ENCODE assay signal across 7 cellular contexts in the genomic region with DNA sequence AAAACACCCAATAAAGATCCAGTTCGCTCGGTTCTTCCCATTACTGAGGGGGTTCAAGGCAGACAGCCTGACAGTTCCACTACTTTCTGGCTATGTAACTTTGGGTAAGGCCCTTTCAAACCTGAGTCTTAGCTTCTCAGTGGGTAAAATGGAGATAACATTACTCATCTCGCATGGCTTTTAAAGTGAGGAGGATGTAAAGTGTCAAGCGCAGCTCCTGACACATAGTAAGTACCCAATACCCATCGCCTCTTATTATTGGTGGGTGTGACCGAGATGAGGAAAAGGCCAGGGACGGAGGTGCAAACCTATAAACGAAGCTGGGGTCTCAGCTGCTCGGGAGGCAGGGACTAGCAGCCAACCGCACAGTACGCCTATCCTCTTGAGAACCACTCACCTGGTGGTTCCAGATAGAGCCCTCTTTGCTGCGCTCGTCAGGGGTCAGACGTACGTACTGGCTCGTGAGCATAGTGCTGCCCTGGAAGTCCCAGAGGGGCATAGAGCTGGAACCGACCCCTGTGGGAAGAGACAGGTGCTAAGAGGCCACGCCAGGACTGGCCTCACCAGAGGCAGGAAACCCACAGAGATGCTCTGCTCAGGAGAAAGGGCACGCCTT. TPM values are rescaled to one million over a fixed set of nuclear protein-coding genes. Genes with fewer than 3 reads are reported as not detected.
DNase-seq lines count a peak whose midpoint lies in the region; ATAC-seq and TF ChIP-seq lines count a peak whose summit lies in the region.

No MANE protein-coding gene starts in this region.

- H3K4me3 Mint-ChIP-seq in H9 = peak overlapping the region; percentile 98 to 99

- peak overlapping the region; percentile 97 for H3K9ac ChIP-seq in H9 (ENCODE audit: extremely low read depth, insufficient read length, low read length)
- H3K9ac ChIP-seq in SK-N-MC (ENCODE audit: insufficient read length) = peak overlapping the region; percentile 93

- H3K27ac Mint-ChIP-seq in H9 = peak overlapping the region; percentile 100; a peak in 6 of 7 replicates

- no peaks in the 10 kb centered on the region for H3K27me3 ChIP-seq in H9 (ENCODE audit: insufficient read depth, low read length)

- H3K27ac ChIP-seq in H9 (ENCODE audit: insufficient read length, low read depth, low read length) (no peak overlapping the region), SK-N-MC (peak overlapping the region; percentile 94)

- peaks cover 4% of the 10 kb centered on the region for H3K79me1 ChIP-seq in H9 (ENCODE audit: insufficient read depth, low read depth, low read length, poor library complexity, severe bottlenecking)

- no peak overlapping the region for H3K23ac ChIP-seq in H9 (ENCODE audit: insufficient read length, low read depth, low read length)

- peaks cover 3% of the 10 kb centered on the region; the same call in 1 of the 2 replicates for H3K4me1 ChIP-seq in H9 (ENCODE audit: insufficient read depth, low read length)

- H3K4me3 ChIP-seq in SK-N-MC = peak overlapping the region; percentile 88
- H3K4me3 ChIP-seq in foreskin fibroblast (ENCODE audit: low read depth in 1 of 2, low read length in 2 of 2) = peak overlapping the region; percentile 86 to 100
- peak overlapping the region; percentile 100 for H3K4me3 ChIP-seq in skeletal muscle cell (ENCODE audit: low read depth, low read length)

- intact Hi-C loops in left colon (cut with DNase I, micrococcal nuclease) = no loop called here

- H3K23me2 ChIP-seq in H9 (ENCODE audit: insufficient read length, low read depth, low read length, poor library complexity, severe bottlenecking) = peaks cover 7% of the 10 kb centered on the region

- peak overlapping the region; percentile 89 for H3K4me2 ChIP-seq in H9 (ENCODE audit: insufficient read depth, insufficient read length, low read length)

- H3K14ac ChIP-seq in H9 (ENCODE audit: insufficient read depth, low read length) = peak overlapping the region; percentile 10; the same call in 1 of the 2 replicates

- H3K9me3 ChIP-seq in H9 (ENCODE audit: control insufficient read depth, low read depth, low read length) = no peaks in the 10 kb centered on the region
- H3K9me3 ChIP-seq in SK-N-MC (ENCODE audit: low read depth, low read length) = no peaks in the 10 kb centered on the region

- no peak overlapping the region for H3K18ac ChIP-seq in H9 (ENCODE audit: insufficient read length, low read depth, low read length)

- H2BK12ac ChIP-seq in H9 (ENCODE audit: insufficient read length, low read depth, low read length) = no peak overlapping the region

- no peak overlapping the region for H2BK5ac ChIP-seq in H9 (ENCODE audit: insufficient read length, low read length)

- DNase-seq in H9 (no peak), SK-N-MC (ENCODE audit: low read depth, low spot score) (no peak), foreskin fibroblast (no peak), skeletal muscle cell (ENCODE audit: low read depth) (no peak), NCI-H2171 (lab: John Stamatoyannopoulos, UW) (no peak), left colon (no peak), NOMO-1 treated with DMSO at 0.1 percent for 48 hours (lab: John Stamatoyannopoulos, UW; ENCODE audit: unreplicated experiment) (no peak)

- peaks cover 8% of the 10 kb centered on the region; the same call in 1 of the 2 replicates for H3K36me3 ChIP-seq in SK-N-MC (ENCODE audit: insufficient read depth, low read length)

- H3K79me2 ChIP-seq in H9 (ENCODE audit: insufficient read depth, low read length) = peaks cover 17% of the 10 kb centered on the region

- H3K4ac ChIP-seq in H9 (ENCODE audit: low read depth, low read length) = no peak overlapping the region

- H2BK120ac ChIP-seq in H9 (ENCODE audit: low read depth, low read length, poor library complexity, severe bottlenecking) = no peak overlapping the region

- no peaks in the 10 kb centered on the region for H4K20me1 ChIP-seq in H9 (ENCODE audit: control insufficient read depth, insufficient read depth, insufficient read length)

- H4K91ac ChIP-seq in H9 (ENCODE audit: insufficient read length, low read depth, low read length) = no peak overlapping the region

- peak overlapping the region; percentile 29 for H4K8ac ChIP-seq in H9 (replicated peaks; ENCODE audit: insufficient read length, low read depth, low read length)

- H3T11ph ChIP-seq in H9 (ENCODE audit: low read length) = no peak overlapping the region

- H3K56ac ChIP-seq in H9 (ENCODE audit: insufficient read length, low read depth, low read length) = no peak overlapping the region

- no peak overlapping the region for H2BK20ac ChIP-seq in H9 (ENCODE audit: low read depth, low read length, poor library complexity, severe bottlenecking)

- ATAC-seq in left colon = no peak

- H2AFZ ChIP-seq in H9 (ENCODE audit: low read length) = no peak overlapping the region

- H3K36me3 Mint-ChIP-seq in H9 (ENCODE audit: insufficient read depth in 1 of 3, low read depth in 3 of 3) = peaks cover 2 to 25% (median 22%) of the 10 kb centered on the region in 3 experiments; a peak in 6 of 7 replicates

- no peak overlapping the region for H4K5ac ChIP-seq in H9 (ENCODE audit: insufficient read length, low read depth, low read length)

- H3K27me3 Mint-ChIP-seq in H9 (ENCODE audit: low read depth) = peaks cover 24% of the 10 kb centered on the region

- no peak overlapping the region for H2BK15ac ChIP-seq in H9 (ENCODE audit: low read depth, low read length)

- peaks cover 20 to 25% of the 10 kb centered on the region in 2 experiments for H3K4me1 Mint-ChIP-seq in H9

- no CpG with 5 or more reads among the region's 19 CpGs for whole genome bisulfite sequencing in H9 (ENCODE audit: extremely low coverage, insufficient read length, low lambda C conversion rate)

- no peak for TF ChIP-seq CTCF in H9 (conservative IDR thresholded peaks at IDR 0.05)
- no peak for TF ChIP-seq CTCF in foreskin fibroblast (IDR thresholded peaks at IDR 0.05; ENCODE audit: low read depth, low read length)

- H3K9me3 Mint-ChIP-seq in H9 = peaks cover 3 to 4% of the 10 kb centered on the region in 2 experiments; a peak in 4 of 5 replicates

- no peak overlapping the region for H2AK5ac ChIP-seq in H9 (ENCODE audit: insufficient read length, low read length)

RNA-seq across cellular contexts. Expression of gene LMAN2, which starts 0.6 kb away (rescaled TPM):
- total RNA-seq in H9 (2021) (105 and 106 TPM in 2 replicates), left colon (100 to 1,000 TPM; 139 to 141 TPM)

RNA-seq across cellular contexts. Expression of gene RGS14, which starts 6.8 kb away (rescaled TPM):
- total RNA-seq in H9 (2021) (12.3 and 16.4 TPM in 2 replicates), left colon (10 to 100 TPM in 1 of 2 donors, 1 to 10 TPM in 1; 5.6 to 12.0 TPM)

RNA-seq across cellular contexts. Expression of gene SLC34A1, which starts 33.4 kb away (rescaled TPM):
- total RNA-seq in H9 (2021) (not detected in 2 replicates), left colon (not detected)

RNA-seq across cellular contexts. Expression of gene MXD3, which starts 39.2 kb away (rescaled TPM):
- total RNA-seq in H9 (2021) (9.8 and 10.9 TPM in 2 replicates), left colon (10 to 100 TPM in 1 of 2 donors, 1 to 10 TPM in 1; 8.3 to 12.9 TPM)

RNA-seq across cellular contexts. Expression of gene PRELID1, which starts 47.3 kb away (rescaled TPM):
- total RNA-seq in H9 (2021) = 212 and 213 TPM in 2 replicates
- total RNA-seq in left colon = 100 to 1,000 TPM; 263 to 276 TPM
